22 cellular contexts compared by ENCODE assay signal in genomic region chr12:12990700-12991468, GRCh38. TPM values are rescaled to one million over a fixed set of nuclear protein-coding genes. Genes with fewer than 3 reads are reported as not detected.
A peak's percentile ranks its signal among the peaks of the same experiment; 100 is the strongest.
DNase-seq lines count a peak whose midpoint lies in the region; TF ChIP-seq lines count a peak whose summit lies in the region.
"Had no signal": no experiment of that assay in that cellular context is flagged by ENCODE, and none has a peak within 500 bp of the region (broad histone marks: within the 10 kb centered on the region; RNA-seq: fewer than 3 reads in every experiment).

No MANE protein-coding gene starts in this region.

- peaks cover 23% of the 10 kb centered on the region for H3K36me3 ChIP-seq in GM23248 (ENCODE audit: low read depth)
- peaks cover 30% of the 10 kb centered on the region for H3K36me3 ChIP-seq in osteoblast (ENCODE audit: insufficient read depth, low read length)
- peaks cover 10 to 31% of the 10 kb centered on the region in 2 donors for H3K36me3 ChIP-seq in neuronal stem cell (replicated peaks in 1 of 2; ENCODE audit: control insufficient read depth in 2 of 2, insufficient read depth in 2 of 2, low read length in 2 of 2)

- peaks cover 25% of the 10 kb centered on the region for H3K4me1 Mint-ChIP-seq in endothelial cell (ENCODE audit: unreplicated experiment)

- H3K27ac ChIP-seq in GM23248: peak overlapping the region; percentile 95; the same call in 1 of the 2 replicates
- H3K27ac ChIP-seq in osteoblast (ENCODE audit: low read depth, low read length): peak overlapping the region; percentile 96
- H3K27ac ChIP-seq in neuronal stem cell (replicated peaks; ENCODE audit: low read length): no peak overlapping the region
- H3K27ac ChIP-seq: neutrophil had no signal

- no peak overlapping the region for H3K18ac ChIP-seq in neuronal stem cell (ENCODE audit: low read length)

- no peaks in the 10 kb centered on the region for H3K9me3 Mint-ChIP-seq in endothelial cell (ENCODE audit: unreplicated experiment)
- H3K9me3 Mint-ChIP-seq: activated naive CD8-positive, alpha-beta T cell treated with anti-CD3 and anti-CD28 coated beads, Interleukin-2, amount 10 ng/mL, durations not matched to agents 7 days and 5 days; activated T-cell treated with anti-CD3 and anti-CD28 coated beads, Interleukin-2, amount 50 U/mL, for 4 hours; central memory CD8-positive, alpha-beta T cell; endodermal cell; memory B cell had no signal

- H4K20me1 ChIP-seq in GM23248 (ENCODE audit: insufficient read depth) (no peaks in the 10 kb centered on the region), osteoblast (ENCODE audit: insufficient read depth, low read length) (peaks cover 3% of the 10 kb centered on the region)

- no peak overlapping the region for H4K91ac ChIP-seq in neuronal stem cell (ENCODE audit: low read depth, low read length, poor library complexity)

- H2BK120ac ChIP-seq in neuronal stem cell (ENCODE audit: low read depth, low read length): no peak overlapping the region

- H3K9ac ChIP-seq in GM23248 (no peak overlapping the region), neuronal stem cell (ENCODE audit: low read depth, low read length, poor library complexity) (no peak overlapping the region)

- no peak overlapping the region for H2AFZ ChIP-seq in GM23248
- no peak overlapping the region for H2AFZ ChIP-seq in osteoblast (ENCODE audit: low read length)
- H2AFZ ChIP-seq in neuronal stem cell (ENCODE audit: low read length): no peak overlapping the region

- in situ Hi-C loops in GM23248 (cut with MboI): no loop called here

- H3K4me1 ChIP-seq in GM23248 (ENCODE audit: insufficient read depth) (peaks cover 14% of the 10 kb centered on the region), osteoblast (ENCODE audit: insufficient read depth, low read length) (peaks cover 19% of the 10 kb centered on the region), neuronal stem cell (ENCODE audit: control insufficient read depth in 2 of 2, insufficient read depth in 1 of 2, low read depth in 1 of 2, low read length in 2 of 2) (no peaks in the 10 kb centered on the region)

- H2BK12ac ChIP-seq in neuronal stem cell (ENCODE audit: low read length): no peak overlapping the region

- H4K8ac ChIP-seq in neuronal stem cell (ENCODE audit: low read depth, low read length): no peak overlapping the region

- no peaks in the 10 kb centered on the region for H3K27me3 ChIP-seq in GM23248 (replicated peaks; ENCODE audit: insufficient read depth)
- no peaks in the 10 kb centered on the region for H3K27me3 ChIP-seq in osteoblast (ENCODE audit: insufficient read depth, low read length)
- H3K27me3 ChIP-seq in neuronal stem cell (ENCODE audit: control insufficient read depth in 3 of 3, insufficient read depth in 3 of 3, low read depth in 1 of 3, low read length in 3 of 3): no peaks in the 10 kb centered on the region
- H3K27me3 ChIP-seq: neutrophil had no signal

- H3K79me1 ChIP-seq in neuronal stem cell (ENCODE audit: low read depth, low read length): no peaks in the 10 kb centered on the region

- WGBS in GM23248 (ENCODE audit: low coverage in 1 of 2, low lambda C conversion rate in 2 of 2, missing lambda C conversion rate in 2 of 2), 2 experiments: 74 to 82% methylated on average over 7 of the region's 7 CpGs
- WGBS in neuronal stem cell (ENCODE audit: extremely low coverage in 2 of 2, insufficient read length in 2 of 2, insufficient replicate concordance in 1 of 2), 2 donors: no CpG with 5 or more reads among the region's 7 CpGs

- no peak overlapping the region for H2BK5ac ChIP-seq in neuronal stem cell (ENCODE audit: low read length)

- H3K36me3 Mint-ChIP-seq in endothelial cell (ENCODE audit: low read depth, unreplicated experiment): peaks cover 23% of the 10 kb centered on the region

- no peak overlapping the region for H3K4me3 ChIP-seq in GM23248
- H3K4me3 ChIP-seq in osteoblast (ENCODE audit: insufficient read depth, low read length): no peak overlapping the region
- no peak overlapping the region for H3K4me3 ChIP-seq in neuronal stem cell (ENCODE audit: low read length in 2 of 2)

- H3K9me2 ChIP-seq in GM23248 (ENCODE audit: insufficient read depth): no peaks in the 10 kb centered on the region

- no peak overlapping the region for H3K4ac ChIP-seq in neuronal stem cell (ENCODE audit: low read length)

- TF ChIP-seq CTCF in endothelial cell (IDR thresholded peaks at IDR 0.05; ENCODE audit: unreplicated experiment) (no peak), osteoblast (IDR thresholded peaks at IDR 0.05; ENCODE audit: extremely low read depth, low read depth, low read length) (no peak)

- peak overlapping the region; percentile 10 for H3K4me3 Mint-ChIP-seq in endothelial cell (ENCODE audit: unreplicated experiment)
- H3K4me3 Mint-ChIP-seq: activated naive CD8-positive, alpha-beta T cell treated with anti-CD3 and anti-CD28 coated beads, Interleukin-2, amount 10 ng/mL, durations not matched to agents 7 days and 5 days; activated T-cell treated with anti-CD3 and anti-CD28 coated beads, Interleukin-2, amount 50 U/mL, for 4 hours; B cell; central memory CD8-positive, alpha-beta T cell; endodermal cell; memory B cell had no signal

- peaks cover 39% of the 10 kb centered on the region for H3K79me2 ChIP-seq in GM23248 (ENCODE audit: insufficient read depth)
- peaks cover 43% of the 10 kb centered on the region for H3K79me2 ChIP-seq in osteoblast (ENCODE audit: insufficient read depth, low read length)

- H3K9me3 ChIP-seq in GM23248 (ENCODE audit: low read depth) (no peaks in the 10 kb centered on the region), osteoblast (ENCODE audit: low read depth, low read length) (no peaks in the 10 kb centered on the region), neuronal stem cell (replicated peaks in 1 of 2; ENCODE audit: control insufficient read depth in 2 of 2, insufficient read depth in 1 of 2, low read depth in 1 of 2, low read length in 2 of 2) (peaks cover 0 to 2% of the 10 kb centered on the region in 2 donors)
- H3K9me3 ChIP-seq: neutrophil had no signal

- H3K4me2 ChIP-seq in GM23248 (ENCODE audit: unreplicated experiment) (no peak overlapping the region), osteoblast (ENCODE audit: insufficient read depth, low read length) (no peak overlapping the region), neuronal stem cell (ENCODE audit: insufficient read depth, low read length, poor library complexity, severe bottlenecking) (no peak overlapping the region)

- H3K27me3 Mint-ChIP-seq in endothelial cell (ENCODE audit: unreplicated experiment): no peaks in the 10 kb centered on the region
- H3K27me3 Mint-ChIP-seq: activated naive CD8-positive, alpha-beta T cell treated with anti-CD3 and anti-CD28 coated beads, Interleukin-2, amount 10 ng/mL, durations not matched to agents 7 days and 5 days; B cell; central memory CD8-positive, alpha-beta T cell had no signal

- peaks cover 26% of the 10 kb centered on the region for H3F3A ChIP-seq in GM23248 (ENCODE audit: insufficient read depth)

- no peak overlapping the region for H3K14ac ChIP-seq in neuronal stem cell (ENCODE audit: low read length)

- no peak overlapping the region for H2AK5ac ChIP-seq in neuronal stem cell (ENCODE audit: low read depth, low read length)

- H2BK15ac ChIP-seq in neuronal stem cell (ENCODE audit: low read length): no peak overlapping the region

- DNase-seq in GM23248 (no peak), NCI-H2227 (lab: John Stamatoyannopoulos, UW; ENCODE audit: unreplicated experiment) (peak; percentile 15), endothelial cell (ENCODE audit: low spot score) (no peak), osteoblast (ENCODE audit: insufficient read length, low spot score, missing footprints) (no peak), ureter (ENCODE audit: low spot score) (no peak), neuronal stem cell (ENCODE audit: low spot score) (no peak), NCI-H446 treated with DMSO at 0.1 percent for 48 hours (lab: John Stamatoyannopoulos, UW) (no peak)
- DNase-seq: activated CD4-positive, alpha-beta T cell treated with anti-CD3 and anti-CD28 coated beads, Interleukin-2, amount 50 U/mL, for 4 hours; activated naive CD8-positive, alpha-beta T cell treated with anti-CD3 and anti-CD28 coated beads, Interleukin-2, amount 10 ng/mL, durations not matched to agents 7 days and 5 days; activated T-cell treated with anti-CD3 and anti-CD28 coated beads, Interleukin-2, amount 50 U/mL, for 4 hours; DMS153; endodermal cell; MV-4-11; NCI-H2029; stimulated activated CD4-positive, alpha-beta T cell treated with anti-CD3 and anti-CD28 coated beads, Interleukin-1b, Interleukin-23, amount 100 ng/mL, for 48 hours had no signal

- no peak overlapping the region for H3K23ac ChIP-seq in neuronal stem cell (ENCODE audit: low read depth, low read length, poor library complexity)

- peak overlapping the region; percentile 14 for H3K27ac Mint-ChIP-seq in endothelial cell (ENCODE audit: unreplicated experiment)
- H3K27ac Mint-ChIP-seq: activated naive CD8-positive, alpha-beta T cell treated with anti-CD3 and anti-CD28 coated beads, Interleukin-2, amount 10 ng/mL, durations not matched to agents 7 days and 5 days; B cell; endodermal cell; memory B cell had no signal

RNA-seq across cellular contexts. Expression of gene HEBP1, which starts 9.2 kb away (rescaled TPM):
- 14.5 and 17.4 TPM in 2 replicates for total RNA-seq in GM23248 (2014; rRNA removed; shearing (Covaris generic))
- 83.0 and 92.9 TPM in 2 replicates for polyA plus RNA-seq in GM23248 (2016; fragmentation: Nextera tagmentation; extraction: Ambion mirVana)
- total RNA-seq in endothelial cell (ENCODE audit: unreplicated experiment) (83.3 TPM), osteoblast (16.6 and 20.3 TPM in 2 replicates), ureter (57.7 TPM)
- 63.7 TPM for polyA plus RNA-seq in neuronal stem cell (2013, experiment 1 of 2)
- polyA plus RNA-seq in neuronal stem cell (2013, experiment 2 of 2): 63.2 TPM

RNA-seq across cellular contexts. Expression of gene GPRC5D, which starts 38.9 kb away (rescaled TPM):
- total RNA-seq in GM23248 (2014; rRNA removed; shearing (Covaris generic)): not detected in 2 replicates
- polyA plus RNA-seq in GM23248 (2016; fragmentation: Nextera tagmentation; extraction: Ambion mirVana): not detected in 2 replicates
- total RNA-seq in endothelial cell (ENCODE audit: unreplicated experiment) (not detected), osteoblast (not detected in 2 replicates), ureter (0.47 TPM)
- 0.04 TPM for polyA plus RNA-seq in neuronal stem cell (2013, experiment 1 of 2)
- 0.04 TPM for polyA plus RNA-seq in neuronal stem cell (2013, experiment 2 of 2)
- total RNA-seq: activated naive CD8-positive, alpha-beta T cell treated with anti-CD3 and anti-CD28 coated beads, Interleukin-2, amount 10 ng/mL, durations not matched to agents 7 days and 5 days; activated T-cell treated with anti-CD3 and anti-CD28 coated beads, Interleukin-2, amount 50 U/mL, for 4 hours; endodermal cell; frontal cortex; RPMI7951; sciatic nerve had no signal

RNA-seq across cellular contexts. Expression of gene FAM234B, which starts 53.3 kb away (rescaled TPM):
- 5.0 and 6.4 TPM in 2 replicates for total RNA-seq in GM23248 (2014; rRNA removed; shearing (Covaris generic))
- polyA plus RNA-seq in GM23248 (2016; fragmentation: Nextera tagmentation; extraction: Ambion mirVana): 5.1 and 5.6 TPM in 2 replicates
- 36.3 TPM for total RNA-seq in endothelial cell (ENCODE audit: unreplicated experiment)
- 3.3 and 5.6 TPM in 2 replicates for total RNA-seq in osteoblast
- 24.9 TPM for total RNA-seq in ureter
- polyA plus RNA-seq in neuronal stem cell (2013, experiment 1 of 2): 15.9 TPM
- 15.5 TPM for polyA plus RNA-seq in neuronal stem cell (2013, experiment 2 of 2)
